Comparison of ENCODE assay signal across 13 cellular contexts in genomic region chr19:5397804-5398692, GRCh38. TPM values are rescaled to one million over a fixed set of nuclear protein-coding genes. Genes with fewer than 3 reads are reported as not detected.
DNase-seq lines count a peak whose midpoint lies in the region; ATAC-seq lines count a peak whose summit lies in the region.
"Had no signal": no experiment of that assay in that cellular context is flagged by ENCODE, and none has a peak within 500 bp of the region (broad histone marks: within the 10 kb centered on the region; RNA-seq: fewer than 3 reads in every experiment).

No MANE protein-coding gene starts in this region.

- no peak overlapping the region for H2BK15ac ChIP-seq in neuronal stem cell (ENCODE audit: low read length)

- no peak overlapping the region for H3K18ac ChIP-seq in neuronal stem cell (ENCODE audit: low read length)

- no peak overlapping the region for H2BK5ac ChIP-seq in neuronal stem cell (ENCODE audit: low read length)

- H3K23ac ChIP-seq in neuronal stem cell (ENCODE audit: low read depth, low read length, poor library complexity): no peak overlapping the region

- no peak overlapping the region for H3K14ac ChIP-seq in neuronal stem cell (ENCODE audit: low read length)

- H3K36me3 ChIP-seq in neuronal stem cell (replicated peaks in 1 of 2; ENCODE audit: control insufficient read depth in 2 of 2, insufficient read depth in 2 of 2, low read length in 2 of 2): no peaks in the 10 kb centered on the region

- no peak overlapping the region for H4K8ac ChIP-seq in neuronal stem cell (ENCODE audit: low read depth, low read length)

- WGBS in neuronal stem cell (ENCODE audit: extremely low coverage in 2 of 2, insufficient read length in 2 of 2, insufficient replicate concordance in 1 of 2), 2 donors: no CpG with 5 or more reads among the region's 18 CpGs

- H3K4me2 ChIP-seq in neuronal stem cell (ENCODE audit: insufficient read depth, low read length, poor library complexity, severe bottlenecking): peak overlapping the region; percentile 59

- no peak overlapping the region for H3K4ac ChIP-seq in neuronal stem cell (ENCODE audit: low read length)

- peak overlapping the region; percentile 31 for H2AFZ ChIP-seq in neuronal stem cell (ENCODE audit: low read length)

- no peaks in the 10 kb centered on the region for H3K79me1 ChIP-seq in neuronal stem cell (ENCODE audit: low read depth, low read length)

- no peak overlapping the region for H2BK12ac ChIP-seq in neuronal stem cell (ENCODE audit: low read length)

- peaks cover 32 to 44% of the 10 kb centered on the region in 2 donors for H3K4me1 ChIP-seq in neuronal stem cell (ENCODE audit: control insufficient read depth in 2 of 2, insufficient read depth in 1 of 2, low read depth in 1 of 2, low read length in 2 of 2)

- peak; percentile 26 to 74 for DNase-seq in NCI-H524 (lab: John Stamatoyannopoulos, UW)
- DNase-seq in NCI-H524 treated with DMSO at 0.1 percent for 48 hours (lab: John Stamatoyannopoulos, UW): no peak
- peak; percentile 37 for DNase-seq in NAMALWA (ENCODE audit: low spot score)
- peak; percentile 15 for DNase-seq in cerebellum (ENCODE audit: low spot score)
- peak; percentile 81 for DNase-seq in neuronal stem cell (ENCODE audit: low spot score)
- no peak for DNase-seq in NCI-H1048 (lab: John Stamatoyannopoulos, UW)
- DNase-seq: foreskin melanocyte, mucosa of descending colon, NCI-H187 treated with DMSO at 0.1 percent for 48 hours had no signal

- H3K27me3 ChIP-seq in neuronal stem cell (ENCODE audit: control insufficient read depth in 3 of 3, insufficient read depth in 3 of 3, low read depth in 1 of 3, low read length in 3 of 3): no peaks in the 10 kb centered on the region

- H3K4me3 ChIP-seq in neuronal stem cell (ENCODE audit: low read length in 2 of 2): peak overlapping the region in 1 of 2 donors; percentile 3
- H3K4me3 ChIP-seq: mucosa of descending colon, skin epidermis had no signal

- H4K91ac ChIP-seq in neuronal stem cell (ENCODE audit: low read depth, low read length, poor library complexity): no peak overlapping the region

- no peaks in the 10 kb centered on the region for H3K9me3 ChIP-seq in neuronal stem cell (replicated peaks in 1 of 2; ENCODE audit: control insufficient read depth in 2 of 2, insufficient read depth in 1 of 2, low read depth in 1 of 2, low read length in 2 of 2)
- H3K9me3 ChIP-seq: mucosa of descending colon had no signal

- H2AK5ac ChIP-seq in neuronal stem cell (ENCODE audit: low read depth, low read length): no peak overlapping the region

- peak overlapping the region; percentile 76 for H3K27ac ChIP-seq in neuronal stem cell (replicated peaks; ENCODE audit: low read length)
- H3K27ac ChIP-seq: skin epidermis had no signal

- H2BK120ac ChIP-seq in neuronal stem cell (ENCODE audit: low read depth, low read length): no peak overlapping the region

- H3K9ac ChIP-seq in neuronal stem cell (ENCODE audit: low read depth, low read length, poor library complexity): no peak overlapping the region

- ATAC-seq in HG03025 (IDR thresholded peaks at IDR 0.05; ENCODE audit: low FRiP score, unreplicated experiment): no peak
- ATAC-seq in HG02571 (IDR thresholded peaks at IDR 0.05; ENCODE audit: unreplicated experiment): no peak
- ATAC-seq: mucosa of descending colon had no signal

RNA-seq across cellular contexts. Expression of gene ZNRF4, which starts 57.2 kb away (rescaled TPM):
- not detected for total RNA-seq in cerebellum
- 0.13 TPM for polyA plus RNA-seq in neuronal stem cell (2013, experiment 1 of 2)
- polyA plus RNA-seq in neuronal stem cell (2013, experiment 2 of 2): 0.08 TPM
- total RNA-seq: mucosa of descending colon had no signal
- polyA plus RNA-seq: AG04450 had no signal

RNA-seq across cellular contexts. Expression of gene PTPRS, which starts 57.4 kb away (rescaled TPM):
- 207 TPM for total RNA-seq in cerebellum
- 162 TPM for polyA plus RNA-seq in neuronal stem cell (2013, experiment 1 of 2)
- polyA plus RNA-seq in neuronal stem cell (2013, experiment 2 of 2): 172 TPM

Comparison
In these comparisons a context has a peak if more than half of its experiments do, and no peak if none do; other contexts are left out.
1. DNase-seq: peak in NCI-H524 (2 of 2), NAMALWA (single experiment), cerebellum (single experiment) and neuronal stem cell (single experiment); none in NCI-H524 treated with DMSO at 0.1 percent for 48 hours (single experiment) and NCI-H1048 (single experiment).